Comparison of ENCODE assay signal across 9 cellular contexts in genomic region chr1:3407021-3407420, GRCh38. TPM values are rescaled to one million over a fixed set of nuclear protein-coding genes. Genes with fewer than 3 reads are reported as not detected.
"Had no signal": no experiment of that assay in that cellular context is flagged by ENCODE, and none has a peak within 500 bp of the region (broad histone marks: within the 10 kb centered on the region; RNA-seq: fewer than 3 reads in every experiment).

No MANE protein-coding gene starts in this region.

- H2AFZ ChIP-seq: GM23248, GM23338 had no signal

- H3K4me3 ChIP-seq: GM23248, GM23338, HAP-1 had no signal

- H3K4me1 ChIP-seq: HAP-1 had no signal

- H3K4me2 ChIP-seq: GM23338 had no signal

- H3K9me3 ChIP-seq: HAP-1 had no signal

- DNase-seq: GM23248, GOT3, H7, H9, HCEC 1CT, HFFc6 had no signal

- H3K27ac ChIP-seq: GM23248 had no signal

- H3K9ac ChIP-seq: GM23248 had no signal

- H3K36me3 ChIP-seq: HAP-1 had no signal

- FAIRE-seq: H54 had no signal

RNA-seq across cellular contexts. Expression of gene ARHGEF16, which starts 47.4 kb away (rescaled TPM):
- total RNA-seq: GM23248 had no signal
- polyA plus RNA-seq: GM23248 had no signal
